ENCODE assay signal across 22 cellular contexts in the genomic region with DNA sequence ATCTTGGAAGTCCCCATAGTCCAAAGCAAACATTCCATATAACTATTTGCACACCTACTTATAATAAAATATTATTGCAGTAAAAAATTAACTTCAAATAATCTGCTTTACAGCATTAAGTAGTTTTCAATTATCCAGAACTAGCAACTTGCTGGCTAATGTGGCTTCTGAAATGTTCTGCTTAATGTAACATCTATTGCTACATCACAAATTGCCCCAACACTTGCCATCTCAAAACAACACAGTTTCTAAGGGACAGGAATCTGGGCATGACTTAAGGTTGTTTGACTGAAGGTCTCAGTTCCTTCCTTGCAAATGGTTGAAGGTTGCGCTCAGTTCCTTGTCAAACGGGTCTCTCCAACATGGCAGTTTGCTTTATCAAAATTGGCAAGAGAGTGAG.
DNase-seq lines count a peak whose midpoint lies in the region; TF ChIP-seq lines count a peak whose summit lies in the region.
"Had no signal": no experiment of that assay in that cellular context is flagged by ENCODE, and none has a peak within 500 bp of the region (broad histone marks: within the 10 kb centered on the region; RNA-seq: fewer than 3 reads in every experiment).

No MANE protein-coding gene starts in this region.

- no peaks in the 10 kb centered on the region for H3K9me3 Mint-ChIP-seq in neural progenitor cell
- H3K9me3 Mint-ChIP-seq: H9 had no signal

- DNase-seq in CD1c-positive myeloid dendritic cell (ENCODE audit: extremely low spot score) (peak; percentile 1), NOMO-1 treated with dmso at 0.1 percent for 144 hours (lab: John Stamatoyannopoulos, UW; ENCODE audit: unreplicated experiment) (peak; percentile 29), fibroblast of villous mesenchyme (ENCODE audit: low read depth) (peak; percentile 25), neural progenitor cell (ENCODE audit: low spot score) (no peak), NCI-H69 (lab: John Stamatoyannopoulos, UW) (no peak), HAP-1 (ENCODE audit: low spot score in 2 of 2) (no peak)
- DNase-seq: CD4-positive, alpha-beta T cell; COR-L47; DMS79; H9; Karpas-422; NCI-H1694; NCI-H2081; NCI-H2171; NCI-H345; NCI-H524; NCI-H82; SHP77; SK-N-SH had no signal

- no peaks in the 10 kb centered on the region for H3K79me2 ChIP-seq in neural progenitor cell (ENCODE audit: low read depth)

- H4K20me1 ChIP-seq in neural progenitor cell (ENCODE audit: low read depth): no peaks in the 10 kb centered on the region

- H3K27me3 Mint-ChIP-seq in neural progenitor cell (ENCODE audit: insufficient read depth, low read depth): no peaks in the 10 kb centered on the region
- H3K27me3 Mint-ChIP-seq: CD4-positive, alpha-beta T cell; IgD-negative memory B cell had no signal

- H3K27me3 ChIP-seq in subcutaneous abdominal adipose tissue (ENCODE audit: control insufficient read depth in 5 of 5, insufficient read depth in 4 of 5, low read length in 5 of 5) (no peaks in the 10 kb centered on the region), neural progenitor cell (no peaks in the 10 kb centered on the region), HAP-1 (ENCODE audit: low read depth) (no peaks in the 10 kb centered on the region)

- H3K4me1 Mint-ChIP-seq in neural progenitor cell: peaks cover 23% of the 10 kb centered on the region

- no peaks in the 10 kb centered on the region for H3K36me3 Mint-ChIP-seq in neural progenitor cell
- H3K36me3 Mint-ChIP-seq: IgD-negative memory B cell had no signal

- H3K27ac ChIP-seq in subcutaneous abdominal adipose tissue (ENCODE audit: low read depth, low read length) (peak overlapping the region; percentile 42), neural progenitor cell (no peak overlapping the region)
- H3K27ac ChIP-seq: A549 had no signal

- no peak overlapping the region for H3K4me3 Mint-ChIP-seq in neural progenitor cell
- H3K4me3 Mint-ChIP-seq: CD4-positive, alpha-beta T cell; H9; IgD-negative memory B cell had no signal

- H3F3A ChIP-seq in neural progenitor cell (ENCODE audit: low read depth): no peaks in the 10 kb centered on the region

- H3K36me3 ChIP-seq in subcutaneous abdominal adipose tissue (ENCODE audit: control insufficient read depth in 5 of 5, insufficient read depth in 5 of 5, low read length in 5 of 5): no peaks in the 10 kb centered on the region
- no peaks in the 10 kb centered on the region for H3K36me3 ChIP-seq in neural progenitor cell
- H3K36me3 ChIP-seq in HAP-1 (replicated peaks): no peaks in the 10 kb centered on the region

- H2AFZ ChIP-seq in neural progenitor cell (replicated peaks): no peak overlapping the region

- no peaks in the 10 kb centered on the region for H3K9me3 ChIP-seq in subcutaneous abdominal adipose tissue (ENCODE audit: control insufficient read depth in 5 of 5, low read length in 5 of 5)
- no peaks in the 10 kb centered on the region for H3K9me3 ChIP-seq in neural progenitor cell (ENCODE audit: low read depth)
- H3K9me3 ChIP-seq in HAP-1: no peaks in the 10 kb centered on the region
- H3K9me3 ChIP-seq: A549, SK-N-SH had no signal

- H3K4me3 ChIP-seq in fibroblast of villous mesenchyme (ENCODE audit: low read depth, low read length) (no peak overlapping the region), subcutaneous abdominal adipose tissue (ENCODE audit: low read depth in 1 of 5, low read length in 5 of 5) (no peak overlapping the region), neural progenitor cell (no peak overlapping the region), HAP-1 (no peak overlapping the region)
- H3K4me3 ChIP-seq: A549 had no signal

- no peak overlapping the region for H3K27ac Mint-ChIP-seq in neural progenitor cell
- H3K27ac Mint-ChIP-seq: CD4-positive, alpha-beta T cell; H9; IgD-negative memory B cell had no signal

- in situ Hi-C loops in HAP-1 (cut with MboI; ENCODE audit: low sequenced_read_pairs): no loop called here

- H3K4me1 ChIP-seq in subcutaneous abdominal adipose tissue (ENCODE audit: control insufficient read depth in 5 of 5, insufficient read depth in 5 of 5, low read length in 5 of 5) (peaks cover 0 to 19% (median 4%) of the 10 kb centered on the region in 5 donors), neural progenitor cell (no peaks in the 10 kb centered on the region), HAP-1 (peaks cover 16% of the 10 kb centered on the region)

- no peak overlapping the region for H3K4me2 ChIP-seq in neural progenitor cell
- H3K4me2 ChIP-seq: A549, SK-N-SH had no signal

- H3K9ac ChIP-seq in subcutaneous abdominal adipose tissue (ENCODE audit: low read length in 5 of 5) (no peak overlapping the region), neural progenitor cell (no peak overlapping the region)
- H3K9ac ChIP-seq: SK-N-SH had no signal

- TF ChIP-seq CTCF in fibroblast of villous mesenchyme (IDR thresholded peaks at IDR 0.05; ENCODE audit: insufficient read depth, low read depth, low read length) (no peak), neural progenitor cell (IDR thresholded peaks at IDR 0.05) (no peak)

Comparison
In these comparisons a context has a peak if more than half of its experiments do, and no peak if none do; other contexts are left out.
1. DNase-seq: peak in CD1c-positive myeloid dendritic cell (single experiment), NOMO-1 treated with dmso at 0.1 percent for 144 hours (single experiment) and fibroblast of villous mesenchyme (single experiment); none in neural progenitor cell (single experiment), NCI-H69 (single experiment) and HAP-1 (0 of 2).